In the genomic region with DNA sequence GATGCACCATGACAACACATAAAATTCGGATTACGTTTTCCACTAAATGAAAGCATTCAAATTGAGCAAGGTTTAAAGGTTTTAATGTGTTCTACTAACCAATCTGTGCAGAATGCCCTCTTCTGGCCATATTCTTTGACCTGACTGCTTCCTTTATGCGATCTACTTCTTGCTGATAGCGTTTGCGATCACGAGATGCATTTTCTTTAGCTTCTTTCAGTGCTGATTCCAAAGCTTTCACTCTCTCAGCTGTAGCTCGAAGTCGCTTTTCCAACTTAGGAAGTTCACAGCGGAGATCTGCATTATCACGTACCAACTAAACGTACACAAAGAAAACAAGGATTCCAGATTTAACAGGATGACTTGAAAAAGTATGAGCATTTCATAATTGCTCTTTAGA, we compare ENCODE assay signal across 2 cellular contexts.
TF ChIP-seq lines count a peak whose summit lies in the region.

No MANE protein-coding gene starts in this region.

TF ChIP-seq in neural cell, 6 proteins besides CTCF, POLR2A, EP300 and RAD21 (continued from another document):
- TF ChIP-seq REST (IDR thresholded peaks at IDR 0.05; ENCODE audit: borderline replicate concordance) = no peak

TF ChIP-seq in GM23338, 12 proteins besides CTCF, POLR2A, EP300 and RAD21:
- TF ChIP-seq, protein P1, sequence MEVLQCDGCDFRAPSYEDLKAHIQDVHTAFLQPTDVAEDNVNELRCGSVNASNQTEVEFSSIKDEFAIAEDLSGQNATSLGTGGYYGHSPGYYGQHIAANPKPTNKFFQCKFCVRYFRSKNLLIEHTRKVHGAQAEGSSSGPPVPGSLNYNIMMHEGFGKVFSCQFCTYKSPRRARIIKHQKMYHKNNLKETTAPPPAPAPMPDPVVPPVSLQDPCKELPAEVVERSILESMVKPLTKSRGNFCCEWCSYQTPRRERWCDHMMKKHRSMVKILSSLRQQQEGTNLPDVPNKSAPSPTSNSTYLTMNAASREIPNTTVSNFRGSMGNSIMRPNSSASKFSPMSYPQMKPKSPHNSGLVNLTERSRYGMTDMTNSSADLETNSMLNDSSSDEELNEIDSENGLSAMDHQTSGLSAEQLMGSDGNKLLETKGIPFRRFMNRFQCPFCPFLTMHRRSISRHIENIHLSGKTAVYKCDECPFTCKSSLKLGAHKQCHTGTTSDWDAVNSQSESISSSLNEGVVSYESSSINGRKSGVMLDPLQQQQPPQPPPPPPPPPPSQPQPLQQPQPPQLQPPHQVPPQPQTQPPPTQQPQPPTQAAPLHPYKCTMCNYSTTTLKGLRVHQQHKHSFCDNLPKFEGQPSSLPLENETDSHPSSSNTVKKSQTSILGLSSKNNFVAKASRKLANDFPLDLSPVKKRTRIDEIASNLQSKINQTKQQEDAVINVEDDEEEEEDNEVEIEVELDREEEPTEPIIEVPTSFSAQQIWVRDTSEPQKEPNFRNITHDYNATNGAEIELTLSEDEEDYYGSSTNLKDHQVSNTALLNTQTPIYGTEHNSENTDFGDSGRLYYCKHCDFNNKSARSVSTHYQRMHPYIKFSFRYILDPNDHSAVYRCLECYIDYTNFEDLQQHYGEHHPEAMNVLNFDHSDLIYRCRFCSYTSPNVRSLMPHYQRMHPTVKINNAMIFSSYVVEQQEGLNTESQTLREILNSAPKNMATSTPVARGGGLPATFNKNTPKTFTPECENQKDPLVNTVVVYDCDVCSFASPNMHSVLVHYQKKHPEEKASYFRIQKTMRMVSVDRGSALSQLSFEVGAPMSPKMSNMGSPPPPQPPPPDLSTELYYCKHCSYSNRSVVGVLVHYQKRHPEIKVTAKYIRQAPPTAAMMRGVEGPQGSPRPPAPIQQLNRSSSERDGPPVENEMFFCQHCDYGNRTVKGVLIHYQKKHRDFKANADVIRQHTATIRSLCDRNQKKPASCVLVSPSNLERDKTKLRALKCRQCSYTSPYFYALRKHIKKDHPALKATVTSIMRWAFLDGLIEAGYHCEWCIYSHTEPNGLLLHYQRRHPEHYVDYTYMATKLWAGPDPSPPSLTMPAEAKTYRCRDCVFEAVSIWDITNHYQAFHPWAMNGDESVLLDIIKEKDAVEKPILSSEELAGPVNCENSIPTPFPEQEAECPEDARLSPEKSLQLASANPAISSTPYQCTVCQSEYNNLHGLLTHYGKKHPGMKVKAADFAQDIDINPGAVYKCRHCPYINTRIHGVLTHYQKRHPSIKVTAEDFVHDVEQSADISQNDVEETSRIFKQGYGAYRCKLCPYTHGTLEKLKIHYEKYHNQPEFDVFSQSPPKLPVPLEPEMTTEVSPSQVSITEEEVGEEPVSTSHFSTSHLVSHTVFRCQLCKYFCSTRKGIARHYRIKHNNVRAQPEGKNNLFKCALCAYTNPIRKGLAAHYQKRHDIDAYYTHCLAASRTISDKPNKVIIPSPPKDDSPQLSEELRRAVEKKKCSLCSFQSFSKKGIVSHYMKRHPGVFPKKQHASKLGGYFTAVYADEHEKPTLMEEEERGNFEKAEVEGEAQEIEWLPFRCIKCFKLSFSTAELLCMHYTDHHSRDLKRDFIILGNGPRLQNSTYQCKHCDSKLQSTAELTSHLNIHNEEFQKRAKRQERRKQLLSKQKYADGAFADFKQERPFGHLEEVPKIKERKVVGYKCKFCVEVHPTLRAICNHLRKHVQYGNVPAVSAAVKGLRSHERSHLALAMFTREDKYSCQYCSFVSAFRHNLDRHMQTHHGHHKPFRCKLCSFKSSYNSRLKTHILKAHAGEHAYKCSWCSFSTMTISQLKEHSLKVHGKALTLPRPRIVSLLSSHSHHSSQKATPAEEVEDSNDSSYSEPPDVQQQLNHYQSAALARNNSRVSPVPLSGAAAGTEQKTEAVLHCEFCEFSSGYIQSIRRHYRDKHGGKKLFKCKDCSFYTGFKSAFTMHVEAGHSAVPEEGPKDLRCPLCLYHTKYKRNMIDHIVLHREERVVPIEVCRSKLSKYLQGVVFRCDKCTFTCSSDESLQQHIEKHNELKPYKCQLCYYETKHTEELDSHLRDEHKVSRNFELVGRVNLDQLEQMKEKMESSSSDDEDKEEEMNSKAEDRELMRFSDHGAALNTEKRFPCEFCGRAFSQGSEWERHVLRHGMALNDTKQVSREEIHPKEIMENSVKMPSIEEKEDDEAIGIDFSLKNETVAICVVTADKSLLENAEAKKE (CRISPR knock-in tag; IDR thresholded peaks at IDR 0.05) = no peak
